23 cellular contexts compared by ENCODE assay signal in the genomic region with DNA sequence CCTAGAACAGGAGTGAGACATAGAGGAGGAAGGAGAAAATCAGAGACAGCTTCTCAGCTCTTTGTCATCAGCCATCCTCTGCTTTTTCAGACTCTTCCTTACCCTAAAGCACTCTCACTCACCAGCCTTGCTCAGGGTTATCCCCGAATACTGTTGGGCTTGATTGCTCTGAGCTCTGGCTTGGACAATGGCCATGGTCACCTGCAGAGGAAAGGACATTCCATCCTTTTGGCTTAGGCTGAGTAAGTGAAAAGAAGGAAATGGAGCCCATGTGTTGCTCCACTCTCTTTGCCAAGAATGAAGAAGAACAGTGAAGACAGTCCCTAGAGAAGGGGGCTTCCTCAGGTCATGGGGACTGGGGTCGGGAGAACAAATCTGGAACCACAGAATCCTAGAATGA. TPM values are rescaled to one million over a fixed set of nuclear protein-coding genes. Genes with fewer than 3 reads are reported as not detected.
"Had no signal": no experiment of that assay in that cellular context is flagged by ENCODE, and none has a peak within 500 bp of the region (broad histone marks: within the 10 kb centered on the region; RNA-seq: fewer than 3 reads in every experiment).

No MANE protein-coding gene starts in this region.

- H3K27ac Mint-ChIP-seq: activated B cell treated with CpG ODN at 0.5 μM for 24 hours; activated CD4-positive, alpha-beta T cell treated with anti-CD3 and anti-CD28 coated beads for 36 hours; activated naive CD4-positive, alpha-beta T cell treated with anti-CD3 and anti-CD28 coated beads, Interleukin-2, amount 10 ng/mL, durations not matched to agents 7 days and 5 days; effector memory CD8-positive, alpha-beta T cell; memory B cell; nephron progenitor cell; stimulated activated memory B cell treated with anti-CD40 and anti-IgM and Interleukin-4, amounts not matched to agents 10 μg/mL and 1 μg/mL and 100 μg/mL, for 72 hours had no signal

- ATAC-seq: activated CD4-positive, alpha-beta T cell treated with anti-CD3 and anti-CD28 coated beads for 36 hours; activated T-cell treated with anti-CD3 and anti-CD28 coated beads, Interleukin-2, amount 50 U/mL, for 4 hours; body of pancreas; effector memory CD8-positive, alpha-beta T cell; gastrocnemius medialis; left cardiac atrium; right lobe of liver; SK-N-SH treated with all-trans-retinoic acid at 6 μM for 48 hours; stimulated activated memory B cell treated with anti-CD40 and anti-IgM and Interleukin-4, amounts not matched to agents 10 μg/mL and 1 μg/mL and 100 μg/mL, for 72 hours had no signal

- H3K4me3 Mint-ChIP-seq: activated B cell treated with CpG ODN at 0.5 μM for 24 hours; activated CD4-positive, alpha-beta T cell treated with anti-CD3 and anti-CD28 coated beads for 36 hours; activated naive CD4-positive, alpha-beta T cell treated with anti-CD3 and anti-CD28 coated beads, Interleukin-2, amount 10 ng/mL, durations not matched to agents 7 days and 5 days; activated T-cell treated with anti-CD3 and anti-CD28 coated beads, Interleukin-2, amount 50 U/mL, for 4 hours; effector memory CD8-positive, alpha-beta T cell; memory B cell; nephron progenitor cell; stimulated activated memory B cell treated with anti-CD40 and anti-IgM and Interleukin-4, amounts not matched to agents 10 μg/mL and 1 μg/mL and 100 μg/mL, for 72 hours had no signal

- H3K36me3 Mint-ChIP-seq: memory B cell; stimulated activated memory B cell treated with anti-CD40 and anti-IgM and Interleukin-4, amounts not matched to agents 10 μg/mL and 1 μg/mL and 100 μg/mL, for 72 hours had no signal

- DNase-seq: activated B cell treated with CpG ODN at 0.5 μM for 24 hours; activated CD4-positive, alpha-beta T cell treated with anti-CD3 and anti-CD28 coated beads for 36 hours; activated CD4-positive, alpha-beta T cell treated with anti-CD3 and anti-CD28 coated beads, Interleukin-2, amount 50 U/mL, for 4 hours; activated CD8-positive, alpha-beta memory T cell treated with anti-CD3 and anti-CD28 coated beads for 24 hours; activated CD8-positive, alpha-beta memory T cell treated with anti-CD3 and anti-CD28 coated beads, Interleukin-2, amount 50 U/mL, for 4 hours; activated naive CD4-positive, alpha-beta T cell treated with anti-CD3 and anti-CD28 coated beads, Interleukin-2, amount 10 ng/mL, durations not matched to agents 7 days and 5 days; activated T-cell treated with anti-CD3 and anti-CD28 coated beads, Interleukin-2, amount 50 U/mL, for 4 hours; body of pancreas; effector memory CD8-positive, alpha-beta T cell; gastrocnemius medialis; head of caudate nucleus; islet precursor cell; left cardiac atrium; nephron progenitor cell; nucleus accumbens; right lobe of liver; small intestine; stimulated activated CD4-positive, alpha-beta T cell treated with anti-CD3 and anti-CD28 coated beads, Interleukin-2, amount 100 ng/mL, for 24 hours; stomach; T-helper 9 cell had no signal

- H3K9me3 Mint-ChIP-seq: activated B cell treated with CpG ODN at 0.5 μM for 24 hours; activated naive CD4-positive, alpha-beta T cell treated with anti-CD3 and anti-CD28 coated beads, Interleukin-2, amount 10 ng/mL, durations not matched to agents 7 days and 5 days; activated T-cell treated with anti-CD3 and anti-CD28 coated beads, Interleukin-2, amount 50 U/mL, for 4 hours; effector memory CD8-positive, alpha-beta T cell; memory B cell; nephron progenitor cell; stimulated activated memory B cell treated with anti-CD40 and anti-IgM and Interleukin-4, amounts not matched to agents 10 μg/mL and 1 μg/mL and 100 μg/mL, for 72 hours had no signal

RNA-seq across cellular contexts. Expression of a gene that starts 2.4 kb away (rescaled TPM):
- total RNA-seq: activated B cell treated with CpG ODN at 0.5 μM for 24 hours had no signal
